Comparison of ENCODE assay signal across 9 cellular contexts in the genomic region with DNA sequence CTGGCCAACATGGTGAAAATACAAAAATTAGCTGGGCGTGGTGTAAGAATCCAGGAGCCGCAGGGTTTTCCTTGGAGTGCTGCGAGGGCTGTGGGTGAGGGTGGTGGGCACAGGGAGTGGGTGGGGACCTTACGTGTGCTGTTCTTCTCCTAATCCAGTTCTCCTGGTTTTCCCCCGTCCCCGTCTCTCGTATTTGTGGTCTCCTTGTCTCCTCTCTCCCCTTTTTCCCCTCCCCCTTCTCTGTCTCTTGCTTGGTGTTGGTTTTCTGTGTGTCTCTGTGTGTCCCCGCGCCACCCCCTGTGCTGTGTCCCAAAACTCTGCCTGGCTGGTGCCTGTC. TPM values are rescaled to one million over a fixed set of nuclear protein-coding genes. Genes with fewer than 3 reads are reported as not detected.
A peak's percentile ranks its signal among the peaks of the same experiment; 100 is the strongest.
DNase-seq lines count a peak whose midpoint lies in the region; ATAC-seq and TF ChIP-seq lines count a peak whose summit lies in the region.
"Had no signal": no experiment of that assay in that cellular context is flagged by ENCODE, and none has a peak within 500 bp of the region (broad histone marks: within the 10 kb centered on the region; RNA-seq: fewer than 3 reads in every experiment).

No MANE protein-coding gene starts in this region.

- H3K9me3 Mint-ChIP-seq in activated T-cell treated with anti-CD3 and anti-CD28 coated beads, Interleukin-2, amount 50 U/mL, for 72 hours, result no peaks in the 10 kb centered on the region

- peak overlapping the region; percentile 77 to 96 (median 83) for H3K4me3 ChIP-seq in breast epithelium
- H3K4me3 ChIP-seq in mesodermal cell (ENCODE audit: extremely low read depth, insufficient read depth, low read length, poor library complexity, severe bottlenecking), result peak overlapping the region; percentile 86
- H3K4me3 ChIP-seq in transverse colon, result peak overlapping the region; percentile 76 to 95 (median 88)

- 90 to 98% methylated on average over 4 to 5 of the region's 9 CpGs for WGBS in mesodermal cell (ENCODE audit: insufficient coverage in 2 of 2), 2 experiments
- WGBS in transverse colon (ENCODE audit: low coverage in 1 of 2), 2 donors, result 52 to 69% methylated on average over 5 to 9 of the region's 9 CpGs

- peaks cover 35% of the 10 kb centered on the region for H3K4me1 Mint-ChIP-seq in activated T-cell treated with anti-CD3 and anti-CD28 coated beads, Interleukin-2, amount 50 U/mL, for 72 hours (ENCODE audit: low read depth)

- H3K36me3 Mint-ChIP-seq in activated T-cell treated with anti-CD3 and anti-CD28 coated beads, Interleukin-2, amount 50 U/mL, for 72 hours (ENCODE audit: insufficient read depth in 2 of 2), result peaks cover 6 to 12% of the 10 kb centered on the region in 2 donors

- H3K36me3 ChIP-seq in breast epithelium (no peaks in the 10 kb centered on the region), mesodermal cell (ENCODE audit: control insufficient read depth, insufficient read depth, low read length) (peaks cover 52% of the 10 kb centered on the region), transverse colon (peaks cover 0 to 29% (median 6%) of the 10 kb centered on the region in 4 donors)

- H3K4me1 ChIP-seq in breast epithelium, result peaks cover 0 to 5% of the 10 kb centered on the region in 2 donors
- peaks cover 5% of the 10 kb centered on the region for H3K4me1 ChIP-seq in mesodermal cell (ENCODE audit: control insufficient read depth, insufficient read depth, low read length, poor library complexity, severe bottlenecking)
- H3K4me1 ChIP-seq in transverse colon, result peaks cover 14 to 58% (median 41%) of the 10 kb centered on the region in 4 donors

- no peaks in the 10 kb centered on the region for H3K27me3 ChIP-seq in breast epithelium
- no peaks in the 10 kb centered on the region for H3K27me3 ChIP-seq in transverse colon

- no peak for DNase-seq in activated T-cell treated with anti-CD3 and anti-CD28 coated beads, Interleukin-2, amount 50 U/mL, for 72 hours
- DNase-seq in activated T-cell treated with anti-CD3 and anti-CD28 coated beads, Interleukin-2, amount 50 U/mL, for 48 hours, result no peak
- no peak for DNase-seq in breast epithelium (ENCODE audit: low spot score in 2 of 2)
- no peak for DNase-seq in transverse colon
- DNase-seq in COLO829 (ENCODE audit: low spot score), result no peak
- no peak for DNase-seq in NCI-H345 treated with DMSO at 0.1 percent for 48 hours (lab: John Stamatoyannopoulos, UW; ENCODE audit: unreplicated experiment)
- DNase-seq in central memory CD4-positive, alpha-beta T cell, result no peak
- DNase-seq: Kasumi-1 had no signal

- H3K4me3 Mint-ChIP-seq in activated T-cell treated with anti-CD3 and anti-CD28 coated beads, Interleukin-2, amount 50 U/mL, for 72 hours, result peak overlapping the region; percentile 67 to 98

- H3K27ac ChIP-seq in breast epithelium (peak overlapping the region; percentile 98 to 99), mesodermal cell (ENCODE audit: low read depth, low read length, severe bottlenecking) (no peak overlapping the region), transverse colon (peak overlapping the region; percentile 95 to 99 (median 96))

- peak overlapping the region; percentile 70 for H3K27ac Mint-ChIP-seq in activated T-cell treated with anti-CD3 and anti-CD28 coated beads, Interleukin-2, amount 50 U/mL, for 72 hours

- intact Hi-C loops in breast epithelium (cut with DNase I; ENCODE audit: low total_unique reads) (no loop called here), transverse colon (cut with DNase I; ENCODE audit: low total_unique reads) (loop anchor here (10.0 kb wide), 1 partner anchor 265 kb away; the partner anchor contains the start of gene NAPA)

- TF ChIP-seq EP300 in transverse colon (IDR thresholded peaks at IDR 0.05; ENCODE audit: low read depth), result no peak

- TF ChIP-seq CTCF in breast epithelium (IDR thresholded peaks at IDR 0.05), result no peak
- no peak for TF ChIP-seq CTCF in transverse colon (IDR thresholded peaks at IDR 0.05)

- H3K9me3 ChIP-seq in breast epithelium (no peaks in the 10 kb centered on the region), mesodermal cell (ENCODE audit: control insufficient read depth, low read length) (no peaks in the 10 kb centered on the region), transverse colon (no peaks in the 10 kb centered on the region)

- no peaks in the 10 kb centered on the region for H3K27me3 Mint-ChIP-seq in activated T-cell treated with anti-CD3 and anti-CD28 coated beads, Interleukin-2, amount 50 U/mL, for 72 hours (ENCODE audit: low read depth)

- TF ChIP-seq POLR2A in breast epithelium (IDR thresholded peaks at IDR 0.05) (no peak), transverse colon (IDR thresholded peaks at IDR 0.05) (no peak)

- no peak for ATAC-seq in activated T-cell treated with anti-CD3 and anti-CD28 coated beads, Interleukin-2, amount 50 U/mL, for 72 hours (replicated peaks in 1 of 2)

- in situ Hi-C loops in transverse colon (cut with MboI; ENCODE audit: low pct_ligation_motif_present in 1 of 4, low pct_unique_long_range_greater_than_20kb in 1 of 4, low sequenced_read_pairs in 3 of 4), result no loop called here

RNA-seq across cellular contexts. Expression of gene SELENOW, which starts 1.7 kb away (rescaled TPM):
- total RNA-seq in activated T-cell treated with anti-CD3 and anti-CD28 coated beads, Interleukin-2, amount 50 U/mL, for 72 hours, result 10 to 100 TPM; 73.4 to 79.5 TPM
- 100 to 1,000 TPM; 297 to 525 (median 450) TPM for total RNA-seq in breast epithelium
- polyA plus RNA-seq in mesodermal cell (2013, experiment 1 of 2), result 121 TPM
- polyA plus RNA-seq in mesodermal cell (2013, experiment 2 of 2), result 108 TPM
- 100 to 1,000 TPM; 474 to 751 (median 653) TPM for total RNA-seq in transverse colon

RNA-seq across cellular contexts. Expression of gene TPRX1, which starts 24.2 kb away (rescaled TPM):
- total RNA-seq in activated T-cell treated with anti-CD3 and anti-CD28 coated beads, Interleukin-2, amount 50 U/mL, for 72 hours, result not detected
- total RNA-seq in breast epithelium (not detected), transverse colon (not detected)
- polyA plus RNA-seq in mesodermal cell (2013, experiment 1 of 2), result not detected
- not detected for polyA plus RNA-seq in mesodermal cell (2013, experiment 2 of 2)

RNA-seq across cellular contexts. Expression of gene NOP53, which starts 34.8 kb away (rescaled TPM):
- total RNA-seq in activated T-cell treated with anti-CD3 and anti-CD28 coated beads, Interleukin-2, amount 50 U/mL, for 72 hours, result 100 to 1,000 TPM; 405 to 415 TPM
- total RNA-seq in breast epithelium (100 to 1,000 TPM; 391 to 498 (median 457) TPM), transverse colon (100 to 1,000 TPM; 239 to 490 (median 364) TPM)
- polyA plus RNA-seq in mesodermal cell (2013, experiment 1 of 2), result 220 TPM
- polyA plus RNA-seq in mesodermal cell (2013, experiment 2 of 2), result 208 TPM

RNA-seq across cellular contexts. Expression of gene CRX, which starts 41.6 kb away (rescaled TPM):
- total RNA-seq in activated T-cell treated with anti-CD3 and anti-CD28 coated beads, Interleukin-2, amount 50 U/mL, for 72 hours, result not detected
- total RNA-seq in breast epithelium, result not detected
- not detected for polyA plus RNA-seq in mesodermal cell (2013, experiment 1 of 2)
- not detected for polyA plus RNA-seq in mesodermal cell (2013, experiment 2 of 2)
- not detected for total RNA-seq in transverse colon
